In the genomic region with DNA sequence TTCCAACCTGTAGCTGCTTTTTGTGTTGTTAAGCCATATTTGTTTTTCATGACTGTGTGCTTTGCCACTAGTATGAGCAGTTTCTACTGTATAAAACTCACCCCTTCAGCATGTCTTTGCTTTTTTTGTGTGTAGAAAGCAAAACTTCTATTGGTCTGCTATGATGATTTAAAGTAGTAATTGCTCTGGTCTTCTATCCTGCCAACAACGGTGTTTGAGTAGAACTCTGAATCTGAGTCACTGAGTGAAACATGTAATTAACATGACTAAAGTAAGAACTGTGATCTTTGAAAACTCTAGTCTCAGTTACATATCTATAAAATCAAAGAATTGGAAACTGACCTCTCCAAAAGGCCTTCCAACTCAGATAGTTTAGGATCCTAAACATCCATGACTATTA, we compare ENCODE assay signal across 11 cellular contexts.
DNase-seq lines count a peak whose midpoint lies in the region; ATAC-seq and TF ChIP-seq lines count a peak whose summit lies in the region.
"Had no signal": no experiment of that assay in that cellular context is flagged by ENCODE, and none has a peak within 500 bp of the region (broad histone marks: within the 10 kb centered on the region; RNA-seq: fewer than 3 reads in every experiment).

No MANE protein-coding gene starts in this region.

- TF ChIP-seq CTCF in astrocyte of the spinal cord (IDR thresholded peaks at IDR 0.05; ENCODE audit: low read depth, low read length) = no peak
- no peak for TF ChIP-seq CTCF in upper lobe of left lung (IDR thresholded peaks at IDR 0.05)
- TF ChIP-seq CTCF in adrenal gland (IDR thresholded peaks at IDR 0.05) = no peak

- POLR2A ChIA-PET in CD8-positive, alpha-beta memory T cell (lab: Charles Lee) = no interaction called here

- H3K4me1 Mint-ChIP-seq in activated T-cell treated with anti-CD3 and anti-CD28 coated beads, Interleukin-2, amount 50 U/mL, for 4 hours (ENCODE audit: low read depth) = peaks cover 36% of the 10 kb centered on the region
- peaks cover 0 to 12% (median 6%) of the 10 kb centered on the region in 3 donors for H3K4me1 Mint-ChIP-seq in CD8-positive, alpha-beta memory T cell
- H3K4me1 Mint-ChIP-seq: B cell had no signal

- H3K9me3 ChIP-seq in upper lobe of left lung (no peaks in the 10 kb centered on the region), adrenal gland (replicated peaks in 1 of 3) (no peaks in the 10 kb centered on the region)
- H3K9me3 ChIP-seq in CD8-positive, alpha-beta memory T cell (ENCODE audit: low read length) = no peaks in the 10 kb centered on the region

- TF ChIP-seq EP300 in upper lobe of left lung (IDR thresholded peaks at IDR 0.05) = no peak

- peak; percentile 78 to 85 for ATAC-seq in activated T-cell treated with anti-CD3 and anti-CD28 coated beads, Interleukin-2, amount 50 U/mL, for 4 hours
- peak; percentile 53 for ATAC-seq in HG03025 (IDR thresholded peaks at IDR 0.05; ENCODE audit: low FRiP score, unreplicated experiment)
- no peak for ATAC-seq in upper lobe of left lung (ENCODE audit: low FRiP score in 2 of 2)
- ATAC-seq in HG02970 (IDR thresholded peaks at IDR 0.05; ENCODE audit: low FRiP score, unreplicated experiment) = no peak

- H3K36me3 ChIP-seq in upper lobe of left lung = no peaks in the 10 kb centered on the region
- no peaks in the 10 kb centered on the region for H3K36me3 ChIP-seq in CD8-positive, alpha-beta memory T cell (ENCODE audit: insufficient read depth, low read length)
- H3K36me3 ChIP-seq in adrenal gland (replicated peaks in 1 of 2) = no peaks in the 10 kb centered on the region

- 70 to 75% methylated on average over 1 of the region's 1 CpG for WGBS in upper lobe of left lung, 2 donors
- WGBS in adrenal gland, 4 donors = 71 to 92% (median 89%) methylated on average over 1 of the region's 1 CpG

- H3K27ac Mint-ChIP-seq in CD8-positive, alpha-beta memory T cell = no peak overlapping the region
- H3K27ac Mint-ChIP-seq: B cell had no signal

- TF ChIP-seq POLR2A in upper lobe of left lung (IDR thresholded peaks at IDR 0.05) (no peak), adrenal gland (IDR thresholded peaks at IDR 0.05) (no peak)

- H3K4me3 ChIP-seq in astrocyte of the spinal cord (ENCODE audit: low read depth, low read length) = no peak overlapping the region
- H3K4me3 ChIP-seq in upper lobe of left lung = no peak overlapping the region
- no peak overlapping the region for H3K4me3 ChIP-seq in CD8-positive, alpha-beta memory T cell (ENCODE audit: low read length)
- no peak overlapping the region for H3K4me3 ChIP-seq in adrenal gland

- DNase-seq in activated T-cell treated with anti-CD3 and anti-CD28 coated beads, Interleukin-2, amount 50 U/mL, for 4 hours = no peak
- DNase-seq in activated T-cell treated with anti-CD3 and anti-CD28 coated beads for 4 hours = no peak
- peak; percentile 18 for DNase-seq in astrocyte of the spinal cord (ENCODE audit: low read depth, low spot score)
- DNase-seq in upper lobe of left lung = no peak
- no peak for DNase-seq in CD8-positive, alpha-beta memory T cell
- DNase-seq in adrenal gland = no peak
- DNase-seq: H7 had no signal

- no peaks in the 10 kb centered on the region for H3K9me3 Mint-ChIP-seq in activated T-cell treated with anti-CD3 and anti-CD28 coated beads, Interleukin-2, amount 50 U/mL, for 4 hours
- H3K9me3 Mint-ChIP-seq in CD8-positive, alpha-beta memory T cell = no peaks in the 10 kb centered on the region
- H3K9me3 Mint-ChIP-seq: neural crest cell had no signal

- intact Hi-C loops in adrenal gland (cut with DNase I) = no loop called here

- no peaks in the 10 kb centered on the region for H3K27me3 Mint-ChIP-seq in activated T-cell treated with anti-CD3 and anti-CD28 coated beads, Interleukin-2, amount 50 U/mL, for 4 hours (ENCODE audit: low read depth)
- H3K27me3 Mint-ChIP-seq in CD8-positive, alpha-beta memory T cell = peaks cover 0 to 2% of the 10 kb centered on the region in 2 donors

- no peaks in the 10 kb centered on the region for H3K27me3 ChIP-seq in upper lobe of left lung
- no peaks in the 10 kb centered on the region for H3K27me3 ChIP-seq in CD8-positive, alpha-beta memory T cell (ENCODE audit: insufficient read depth, low read length, poor library complexity, severe bottlenecking)
- H3K27me3 ChIP-seq in adrenal gland = no peaks in the 10 kb centered on the region

- H3K4me1 ChIP-seq in upper lobe of left lung (peaks cover 0 to 4% (median 1%) of the 10 kb centered on the region in 4 donors), adrenal gland (replicated peaks in 1 of 2) (no peaks in the 10 kb centered on the region)
- H3K4me1 ChIP-seq in CD8-positive, alpha-beta memory T cell (ENCODE audit: insufficient read depth, low read length) = no peaks in the 10 kb centered on the region

- H3K27ac ChIP-seq in upper lobe of left lung (peak overlapping the region; percentile 52 to 72 (median 61)), adrenal gland (no peak overlapping the region)
- H3K27ac ChIP-seq in CD8-positive, alpha-beta memory T cell (ENCODE audit: low read depth, low read length) = no peak overlapping the region

- no peaks in the 10 kb centered on the region for H3K36me3 Mint-ChIP-seq in activated T-cell treated with anti-CD3 and anti-CD28 coated beads, Interleukin-2, amount 50 U/mL, for 4 hours (ENCODE audit: insufficient read depth)
- H3K36me3 Mint-ChIP-seq in CD8-positive, alpha-beta memory T cell = peaks cover 5 to 11% (median 6%) of the 10 kb centered on the region in 3 donors

- CTCF ChIA-PET in CD8-positive, alpha-beta memory T cell (lab: Charles Lee) = no interaction called here

- H3K4me3 Mint-ChIP-seq in activated T-cell treated with anti-CD3 and anti-CD28 coated beads, Interleukin-2, amount 50 U/mL, for 4 hours = no peak overlapping the region
- H3K4me3 Mint-ChIP-seq in CD8-positive, alpha-beta memory T cell = no peak overlapping the region
- H3K4me3 Mint-ChIP-seq: B cell, neural crest cell had no signal

- in situ Hi-C loops in astrocyte of the spinal cord (cut with HindIII; ENCODE audit: low sequenced_read_pairs) = no loop called here

Comparison
In these comparisons a context has a peak if more than half of its experiments do, and no peak if none do; other contexts are left out.
1. ATAC-seq: peak in activated T-cell treated with anti-CD3 and anti-CD28 coated beads, Interleukin-2, amount 50 U/mL, for 4 hours (2 of 2) and HG03025 (single experiment); none in upper lobe of left lung (0 of 2) and HG02970 (single experiment).
2. H3K27ac ChIP-seq: peak in upper lobe of left lung (4 of 4); none in CD8-positive, alpha-beta memory T cell (single experiment) and adrenal gland (0 of 5).